ENCODE assay signal across 10 cellular contexts in genomic region chr1:16666502-16667421, GRCh38. TPM values are rescaled to one million over a fixed set of nuclear protein-coding genes. Genes with fewer than 3 reads are reported as not detected.
A peak's percentile ranks its signal among the peaks of the same experiment; 100 is the strongest.
DNase-seq lines count a peak whose midpoint lies in the region; ATAC-seq, FAIRE-seq and TF ChIP-seq lines count a peak whose summit lies in the region.
"Not testable (repeated sequence)": the region's sequence is repeated elsewhere in the genome, so short reads cannot be mapped to it uniquely, and the experiment has no call there.
"Had no signal": no experiment of that assay in that cellular context is flagged by ENCODE, and none has a peak within 500 bp of the region (broad histone marks: within the 10 kb centered on the region; RNA-seq: fewer than 3 reads in every experiment).

Gene RNU1-3, minus strand, starts transcription at chr1:16666948.

- no CpG with 5 or more reads among the region's 46 CpGs for WGBS in psoas muscle, 3 donors

- not testable (repeated sequence) for H3K4me3 Mint-ChIP-seq in T-helper 17 cell; MCF 10A (ENCODE audit: unreplicated experiment)

- H3K79me2 ChIP-seq in DND-41 (ENCODE audit: insufficient read depth, low read length); keratinocyte (ENCODE audit: control insufficient read depth, insufficient read depth, low read length): not testable (repeated sequence)

- not testable (repeated sequence) for TF ChIP-seq CTCF in DND-41 (IDR thresholded peaks at IDR 0.05; ENCODE audit: borderline replicate concordance, extremely low read depth, low read length, poor library complexity, severe bottlenecking); MCF 10A (IDR thresholded peaks at IDR 0.05; ENCODE audit: unreplicated experiment); keratinocyte (optimal IDR thresholded peaks at IDR 0.05 in 1 of 3, IDR thresholded peaks at IDR 0.05 in 1 of 3, conservative IDR thresholded peaks at IDR 0.05 in 1 of 3; ENCODE audit: extremely low read depth in 1 of 3, insufficient read depth in 2 of 3, low read length in 3 of 3); psoas muscle (IDR thresholded peaks at IDR 0.05)

- H3K4me1 Mint-ChIP-seq in T-helper 17 cell; MCF 10A (ENCODE audit: insufficient read depth, unreplicated experiment): not testable (repeated sequence)

- ATAC-seq in DND-41 (ENCODE audit: insufficient read depth, low read depth): peak; percentile 100
- ATAC-seq in GM19397 (IDR thresholded peaks at IDR 0.05; ENCODE audit: unreplicated experiment): peak; percentile 86
- ATAC-seq in HG02571 (IDR thresholded peaks at IDR 0.05; ENCODE audit: unreplicated experiment): peak; percentile 85
- ATAC-seq in HG03175 (IDR thresholded peaks at IDR 0.05; ENCODE audit: unreplicated experiment): peak; percentile 92
- ATAC-seq in T-helper 17 cell: peak; percentile 99
- peak; percentile 91 to 99 (median 98) for ATAC-seq in psoas muscle

- not testable (repeated sequence) for H3K27ac Mint-ChIP-seq in T-helper 17 cell; MCF 10A (ENCODE audit: low read depth, unreplicated experiment)

- H3K4me1 ChIP-seq in DND-41 (ENCODE audit: insufficient read depth, low read length); keratinocyte (ENCODE audit: control insufficient read depth, extremely low read depth, insufficient read depth, low read length); psoas muscle: not testable (repeated sequence)

- H3K27ac ChIP-seq in DND-41 (ENCODE audit: low read length); keratinocyte (ENCODE audit: control insufficient read depth, insufficient read depth, low read length); psoas muscle: not testable (repeated sequence)

- dilution Hi-C loops in keratinocyte (cut with MboI; ENCODE audit: extremely low pct_ligation_motif_present, low sequenced_read_pairs): not testable (repeated sequence)

- not testable (repeated sequence) for DNase-seq in DND-41; T-helper 17 cell; MCF 10A (ENCODE audit: unreplicated experiment); keratinocyte (ENCODE audit: low read depth, low spot score); psoas muscle

- not testable (repeated sequence) for FAIRE-seq in keratinocyte (lab: Jason Lieb, UNC)

- not testable (repeated sequence) for H3K36me3 ChIP-seq in DND-41 (ENCODE audit: insufficient read depth, low read length); keratinocyte (ENCODE audit: control insufficient read depth in 2 of 2, extremely low read depth in 1 of 2, insufficient read depth in 2 of 2, low read length in 2 of 2); psoas muscle (ENCODE audit: insufficient read depth in 1 of 2, low read depth in 1 of 2)

- not testable (repeated sequence) for H3K9me1 ChIP-seq in keratinocyte (ENCODE audit: control insufficient read depth, extremely low read depth, insufficient read depth, low read length)

- not testable (repeated sequence) for H3K27me3 Mint-ChIP-seq in T-helper 17 cell; MCF 10A (ENCODE audit: insufficient read depth, unreplicated experiment)

- H3K27me3 ChIP-seq in DND-41 (ENCODE audit: insufficient read depth, low read length, poor library complexity); keratinocyte (ENCODE audit: control insufficient read depth, extremely low read depth, insufficient read depth, low read length); psoas muscle (ENCODE audit: insufficient read depth in 3 of 3, low read length in 2 of 3): not testable (repeated sequence)

- not testable (repeated sequence) for H3K9ac ChIP-seq in DND-41 (ENCODE audit: low read depth, low read length); keratinocyte (ENCODE audit: control insufficient read depth, extremely low read depth, insufficient read depth, low read length)

- CTCF ChIA-PET in MCF 10A (lab: Yijun Ruan, JAX): not testable (repeated sequence)

- intact Hi-C loops in MCF 10A (cut with micrococcal nuclease); psoas muscle (cut with DNase I): not testable (repeated sequence)

- not testable (repeated sequence) for H4K20me1 ChIP-seq in DND-41 (ENCODE audit: insufficient read depth, low read length); keratinocyte (ENCODE audit: control insufficient read depth, extremely low read depth, insufficient read depth, low read length)

- not testable (repeated sequence) for H3K9me3 ChIP-seq in DND-41 (ENCODE audit: insufficient read depth, low read length, severe bottlenecking); T-helper 17 cell (ENCODE audit: control insufficient read depth, low read length, poor library complexity, severe bottlenecking); keratinocyte (ENCODE audit: control insufficient read depth, low read depth, low read length); psoas muscle

- not testable (repeated sequence) for BruUV-seq in MCF 10A (replicated peaks; lab: Mats Ljungman, UMichigan)

- H3K4me3 ChIP-seq in DND-41 (ENCODE audit: low read depth in 1 of 2, low read length in 2 of 2); keratinocyte (ENCODE audit: control insufficient read depth in 2 of 3, extremely low read depth in 1 of 3, insufficient read depth in 2 of 3, low read depth in 1 of 3, low read length in 3 of 3); psoas muscle: not testable (repeated sequence)

- H3K36me3 Mint-ChIP-seq in T-helper 17 cell (ENCODE audit: low read depth); MCF 10A (ENCODE audit: insufficient read depth, unreplicated experiment): not testable (repeated sequence)

- POLR2A ChIA-PET in MCF 10A (lab: Yijun Ruan, JAX): not testable (repeated sequence)

- not testable (repeated sequence) for H3K9me3 Mint-ChIP-seq in MCF 10A (ENCODE audit: unreplicated experiment)

- H2AFZ ChIP-seq in DND-41 (ENCODE audit: low read depth, low read length); keratinocyte (ENCODE audit: control insufficient read depth, low read length): not testable (repeated sequence)

- H3K4me2 ChIP-seq in DND-41 (ENCODE audit: insufficient read depth, low read length); keratinocyte (ENCODE audit: control insufficient read depth, extremely low read depth, insufficient read depth, low read depth, low read length): not testable (repeated sequence)

RNA-seq across cellular contexts. Expression of gene RNU1-3, which starts in this region (rescaled TPM):
- 1,000 to 10,000 TPM; 3,182 to 3,922 TPM for total RNA-seq in T-helper 17 cell
- total RNA-seq in MCF 10A (2022): 1,539 and 1,606 TPM in 2 replicates
- polyA plus RNA-seq in keratinocyte: 66.0 to 67.0 TPM in 2 of 3 replicates, not detected in the other
- not detected for polyA plus RNA-seq in keratinocyte (2011; ENCODE audit: low read depth)
- polyA plus RNA-seq in keratinocyte (2011; cell fraction: cytosol; rRNA removed): not detected in 2 replicates
- under 0.01 TPM in 2 replicates for polyA plus RNA-seq in keratinocyte (2011; cell fraction: nucleus; rRNA removed)
- polyA plus RNA-seq in keratinocyte (2012; ENCODE audit: low replicate concordance): not detected in 2 replicates
- polyA minus RNA-seq in keratinocyte: 13,175 to 24,724 TPM (median 16,252 TPM) in 3 replicates
- 39,283 TPM for polyA minus RNA-seq in keratinocyte (2011; cell fraction: cytosol; rRNA and poly(A)+ RNA removed)
- polyA minus RNA-seq in keratinocyte (2011; cell fraction: nucleus; rRNA and poly(A)+ RNA removed): 15,420 and 21,721 TPM in 2 replicates
- total RNA-seq in psoas muscle: 1,000 to 10,000 TPM; 1,264 to 5,208 (median 3,151) TPM
- not detected for polyA plus RNA-seq in psoas muscle
- polyA plus RNA-seq: fibroblast of lung, spleen had no signal
